Comparison of ENCODE assay signal across 29 cellular contexts in genomic region chr12:30603129-30603528, GRCh38.
"Had no signal": no experiment of that assay in that cellular context is flagged by ENCODE, and none has a peak within 500 bp of the region (broad histone marks: within the 10 kb centered on the region; RNA-seq: fewer than 3 reads in every experiment).

No MANE protein-coding gene starts in this region.

- H3K27me3 Mint-ChIP-seq: stimulated activated memory B cell treated with anti-CD40 and anti-IgM and Interleukin-4, amounts not matched to agents 10 μg/mL and 1 μg/mL and 100 μg/mL, for 72 hours; stimulated activated naive CD8-positive, alpha-beta T cell treated with anti-CD3 and anti-CD28 coated beads, Interleukin-15, amount 100 ng/mL, for 72 hours; type B pancreatic cell had no signal

- H3K36me3 ChIP-seq: stomach, suprapubic skin, thoracic aorta, thyroid gland, tibial artery, tibial nerve, transverse colon, upper lobe of left lung, upper lobe of right lung, uterus, vagina had no signal

- ATAC-seq: stimulated activated effector memory CD8-positive, alpha-beta T cell treated with anti-CD3 and anti-CD28 coated beads, Interleukin-12 subunit alpha, Interleukin-12 subunit beta, amount 100 ng/mL, for 72 hours; stimulated activated memory B cell treated with anti-CD40 and anti-IgM and Interleukin-4, amounts not matched to agents 10 μg/mL and 1 μg/mL and 100 μg/mL, for 72 hours; stimulated activated naive B cell treated with anti-CD40 and anti-IgM and Interleukin-4, amounts not matched to agents 10 μg/mL and 1 μg/mL and 100 μg/mL, for 72 hours; stimulated activated naive CD8-positive, alpha-beta T cell treated with anti-CD3 and anti-CD28 coated beads, Interleukin-15, amount 100 ng/mL, for 72 hours; stimulated activated naive CD8-positive, alpha-beta T cell treated with anti-CD3 and anti-CD28 coated beads, Interleukin-15, Interleukin-2, amounts not matched to agents 100 U/mL and 50 U/mL, for 24 hours; upper lobe of right lung had no signal

- H3K27me3 ChIP-seq: stomach, suprapubic skin, testis, thyroid gland, tibial artery, tibial nerve, transverse colon, upper lobe of left lung, upper lobe of right lung, uterus, vagina had no signal

- DNase-seq: stimulated activated CD4-positive, alpha-beta T cell treated with anti-CD3 and anti-CD28 coated beads, Interleukin-2, amount 100 ng/mL, for 48 hours; stimulated activated CD4-positive, alpha-beta T cell treated with anti-CD3 and anti-CD28 coated beads, Interleukin-4, amount 100 ng/mL, for 1 hour; stimulated activated CD4-positive, alpha-beta T cell treated with anti-CD3 and anti-CD28 coated beads, Interleukin-4, amount 100 ng/mL, for 24 hours; stimulated activated CD4-positive, alpha-beta T cell treated with anti-CD3 and anti-CD28 coated beads, Interleukin-4, amount 100 ng/mL, for 4 hours; stimulated activated CD8-positive, alpha-beta memory T cell treated with anti-CD3 and anti-CD28 coated beads, Interleukin-4, amount 100 ng/mL, for 48 hours; stimulated activated naive B cell treated with anti-CD40 and anti-IgM and Interleukin-4, amounts not matched to agents 10 μg/mL and 1 μg/mL and 100 μg/mL, for 72 hours; stimulated activated naive CD4-positive, alpha-beta T cell; stimulated activated naive CD4-positive, alpha-beta T cell treated with Interleukin-2 at 50 U/mL for 16 hours; stimulated activated naive CD8-positive, alpha-beta T cell treated with anti-CD3 and anti-CD28 coated beads, Interleukin-15, amount 100 ng/mL, for 72 hours; stimulated activated naive CD8-positive, alpha-beta T cell treated with anti-CD3 and anti-CD28 coated beads, Interleukin-15, Interleukin-2, amounts not matched to agents 100 U/mL and 50 U/mL, for 24 hours; stomach; substantia nigra; testis; thyroid gland; tibial artery; transverse colon; trophoblast cell; upper lobe of left lung; upper lobe of right lung; uterus had no signal

- H3K4me1 ChIP-seq: stomach, suprapubic skin, testis, thyroid gland, tibial artery, tibial nerve, transverse colon, upper lobe of left lung, upper lobe of right lung, uterus, vagina had no signal

- H3K27ac Mint-ChIP-seq: stimulated activated effector memory CD8-positive, alpha-beta T cell treated with anti-CD3 and anti-CD28 coated beads, Interleukin-12 subunit alpha, Interleukin-12 subunit beta, amount 100 ng/mL, for 72 hours; stimulated activated memory B cell treated with anti-CD40 and anti-IgM and Interleukin-4, amounts not matched to agents 10 μg/mL and 1 μg/mL and 100 μg/mL, for 72 hours; stimulated activated naive B cell treated with anti-CD40 and anti-IgM and Interleukin-4, amounts not matched to agents 10 μg/mL and 1 μg/mL and 100 μg/mL, for 72 hours; stimulated activated naive CD8-positive, alpha-beta T cell treated with anti-CD3 and anti-CD28 coated beads, Interleukin-15, amount 100 ng/mL, for 72 hours; stimulated activated naive CD8-positive, alpha-beta T cell treated with anti-CD3 and anti-CD28 coated beads, Interleukin-15, Interleukin-2, amounts not matched to agents 100 ng/mL and 50 ng/mL, for 24 hours; type B pancreatic cell had no signal

- H3K36me3 Mint-ChIP-seq: stimulated activated effector memory CD8-positive, alpha-beta T cell treated with anti-CD3 and anti-CD28 coated beads, Interleukin-12 subunit alpha, Interleukin-12 subunit beta, amount 100 ng/mL, for 72 hours had no signal

- FAIRE-seq: urothelium cell line had no signal

- H3K4me3 ChIP-seq: stomach, suprapubic skin, testis, thoracic aorta, thyroid gland, tibial artery, tibial nerve, transverse colon, upper lobe of left lung, upper lobe of right lung, uterus, vagina had no signal

- H3K27ac ChIP-seq: stomach, suprapubic skin, testis, thoracic aorta, thyroid gland, tibial artery, tibial nerve, transverse colon, upper lobe of left lung, upper lobe of right lung, uterus, vagina had no signal

- H3K4me3 Mint-ChIP-seq: stimulated activated effector memory CD8-positive, alpha-beta T cell treated with anti-CD3 and anti-CD28 coated beads, Interleukin-12 subunit alpha, Interleukin-12 subunit beta, amount 100 ng/mL, for 72 hours; stimulated activated memory B cell treated with anti-CD40 and anti-IgM and Interleukin-4, amounts not matched to agents 10 μg/mL and 1 μg/mL and 100 μg/mL, for 72 hours; stimulated activated naive B cell treated with anti-CD40 and anti-IgM and Interleukin-4, amounts not matched to agents 10 μg/mL and 1 μg/mL and 100 μg/mL, for 72 hours; stimulated activated naive CD8-positive, alpha-beta T cell treated with anti-CD3 and anti-CD28 coated beads, Interleukin-15, amount 100 ng/mL, for 72 hours; stimulated activated naive CD8-positive, alpha-beta T cell treated with anti-CD3 and anti-CD28 coated beads, Interleukin-15, Interleukin-2, amounts not matched to agents 100 ng/mL and 50 ng/mL, for 24 hours; type B pancreatic cell had no signal

- H3K9me3 ChIP-seq: testis, thyroid gland, transverse colon, upper lobe of right lung, uterus, vagina had no signal

- H3K4me1 Mint-ChIP-seq: stimulated activated effector memory CD8-positive, alpha-beta T cell treated with anti-CD3 and anti-CD28 coated beads, Interleukin-12 subunit alpha, Interleukin-12 subunit beta, amount 100 ng/mL, for 72 hours; stimulated activated memory B cell treated with anti-CD40 and anti-IgM and Interleukin-4, amounts not matched to agents 10 μg/mL and 1 μg/mL and 100 μg/mL, for 72 hours; stimulated activated naive B cell treated with anti-CD40 and anti-IgM and Interleukin-4, amounts not matched to agents 10 μg/mL and 1 μg/mL and 100 μg/mL, for 72 hours; stimulated activated naive CD8-positive, alpha-beta T cell treated with anti-CD3 and anti-CD28 coated beads, Interleukin-15, amount 100 ng/mL, for 72 hours had no signal
